ENCODE assay signal across 12 cellular contexts in genomic region chr12:11771895-11772502, GRCh38.
DNase-seq lines count a peak whose midpoint lies in the region; ATAC-seq and TF ChIP-seq lines count a peak whose summit lies in the region.
"Had no signal": no experiment of that assay in that cellular context is flagged by ENCODE, and none has a peak within 500 bp of the region (broad histone marks: within the 10 kb centered on the region; RNA-seq: fewer than 3 reads in every experiment).

No MANE protein-coding gene starts in this region.

- ATAC-seq in HG03378 (IDR thresholded peaks at IDR 0.05; ENCODE audit: unreplicated experiment), result peak; percentile 39
- ATAC-seq: upper lobe of right lung had no signal

- H3K27ac ChIP-seq in neural progenitor cell, result no peak overlapping the region
- no peak overlapping the region for H3K27ac ChIP-seq in ovary
- H3K27ac ChIP-seq: upper lobe of right lung had no signal

- H3K27ac Mint-ChIP-seq in Calu3 (ENCODE audit: unreplicated experiment), result peak overlapping the region; percentile 61
- H3K27ac Mint-ChIP-seq in neural progenitor cell, result peak overlapping the region; percentile 4
- H3K27ac Mint-ChIP-seq: endodermal cell had no signal

- BruUV-seq in Calu3 (replicated peaks; lab: Mats Ljungman, UMichigan), result no TSS peak

- H3K36me3 ChIP-seq in neural progenitor cell (no peaks in the 10 kb centered on the region), MG63 (no peaks in the 10 kb centered on the region), ovary (no peaks in the 10 kb centered on the region)
- H3K36me3 ChIP-seq: upper lobe of right lung had no signal

- H3K4me3 ChIP-seq in neural progenitor cell (no peak overlapping the region), MG63 (no peak overlapping the region), ovary (no peak overlapping the region)
- H3K4me3 ChIP-seq: upper lobe of right lung had no signal

- H3K27me3 Mint-ChIP-seq in Calu3 (ENCODE audit: unreplicated experiment) (no peaks in the 10 kb centered on the region), neural progenitor cell (ENCODE audit: insufficient read depth, low read depth) (no peaks in the 10 kb centered on the region)

- H3K9me3 ChIP-seq in neural progenitor cell (ENCODE audit: low read depth), result no peaks in the 10 kb centered on the region
- no peaks in the 10 kb centered on the region for H3K9me3 ChIP-seq in MG63
- no peaks in the 10 kb centered on the region for H3K9me3 ChIP-seq in ovary
- H3K9me3 ChIP-seq: upper lobe of right lung had no signal

- no peak overlapping the region for H3K4me3 Mint-ChIP-seq in Calu3 (ENCODE audit: low read depth, unreplicated experiment)
- H3K4me3 Mint-ChIP-seq in neural progenitor cell, result no peak overlapping the region
- H3K4me3 Mint-ChIP-seq: endodermal cell had no signal

- H3K9ac ChIP-seq in neural progenitor cell, result no peak overlapping the region

- H3K79me2 ChIP-seq in neural progenitor cell (ENCODE audit: low read depth), result no peaks in the 10 kb centered on the region

- no peak for TF ChIP-seq POLR2A in ovary (IDR thresholded peaks at IDR 0.05)

- no peaks in the 10 kb centered on the region for H3F3A ChIP-seq in neural progenitor cell (ENCODE audit: low read depth)

- CTCF ChIA-PET in Calu3 (lab: Charles Lee), result interaction anchor here (0.9 to 1.1 kb wide), 2 partner anchors 26 to 237 kb away, joined by 3 read pairs; no protein-coding TSS in a partner anchor

- intact Hi-C loops in Calu3 (cut with micrococcal nuclease; ENCODE audit: unreplicated experiment) (no loop called here), ovary (cut with DNase I) (no loop called here)

- H3K4me1 Mint-ChIP-seq in Calu3 (ENCODE audit: low read depth, unreplicated experiment) (peaks cover 57% of the 10 kb centered on the region), neural progenitor cell (peaks cover 19% of the 10 kb centered on the region)

- no peaks in the 10 kb centered on the region for H3K27me3 ChIP-seq in neural progenitor cell
- no peaks in the 10 kb centered on the region for H3K27me3 ChIP-seq in MG63
- H3K27me3 ChIP-seq in ovary, result no peaks in the 10 kb centered on the region
- H3K27me3 ChIP-seq: upper lobe of right lung had no signal

- no peak overlapping the region for H3K4me2 ChIP-seq in neural progenitor cell

- H4K20me1 ChIP-seq in neural progenitor cell (ENCODE audit: low read depth), result no peaks in the 10 kb centered on the region

- no peaks in the 10 kb centered on the region for H3K4me1 ChIP-seq in neural progenitor cell
- no peaks in the 10 kb centered on the region for H3K4me1 ChIP-seq in ovary (ENCODE audit: insufficient read depth)

- no peak for DNase-seq in Calu3
- peak; percentile 85 for DNase-seq in amniotic epithelial cell (ENCODE audit: low read depth)
- DNase-seq in neural progenitor cell (ENCODE audit: low spot score), result no peak
- DNase-seq in MG63, result no peak
- no peak for DNase-seq in cortex of kidney (lab: John Stamatoyannopoulos, UW)
- DNase-seq in NCI-H524 (lab: John Stamatoyannopoulos, UW), result no peak
- DNase-seq in ovary, result no peak
- DNase-seq: activated CD4-positive, CD25-positive, alpha-beta regulatory T cell; NCI-H526; upper lobe of right lung had no signal

- H3K36me3 Mint-ChIP-seq in Calu3 (ENCODE audit: insufficient read depth, unreplicated experiment), result peaks cover 7% of the 10 kb centered on the region
- H3K36me3 Mint-ChIP-seq in neural progenitor cell, result peaks cover 4% of the 10 kb centered on the region

- no peak for TF ChIP-seq CTCF in Calu3 (IDR thresholded peaks at IDR 0.05; ENCODE audit: unreplicated experiment)
- TF ChIP-seq CTCF in neural progenitor cell (IDR thresholded peaks at IDR 0.05), result no peak
- no peak for TF ChIP-seq CTCF in ovary (IDR thresholded peaks at IDR 0.05)

- WGBS in ovary, 3 donors, result 56 to 73% (median 68%) methylated on average over 3 of the region's 3 CpGs

- no peak for TF ChIP-seq EP300 in ovary (IDR thresholded peaks at IDR 0.05)

- no peak overlapping the region for H2AFZ ChIP-seq in neural progenitor cell (replicated peaks)

- no peaks in the 10 kb centered on the region for H3K9me3 Mint-ChIP-seq in Calu3 (ENCODE audit: low read depth, unreplicated experiment)
- H3K9me3 Mint-ChIP-seq in neural progenitor cell, result no peaks in the 10 kb centered on the region
- H3K9me3 Mint-ChIP-seq: endodermal cell had no signal
